ENCODE assay signal across 16 cellular contexts in the genomic region with DNA sequence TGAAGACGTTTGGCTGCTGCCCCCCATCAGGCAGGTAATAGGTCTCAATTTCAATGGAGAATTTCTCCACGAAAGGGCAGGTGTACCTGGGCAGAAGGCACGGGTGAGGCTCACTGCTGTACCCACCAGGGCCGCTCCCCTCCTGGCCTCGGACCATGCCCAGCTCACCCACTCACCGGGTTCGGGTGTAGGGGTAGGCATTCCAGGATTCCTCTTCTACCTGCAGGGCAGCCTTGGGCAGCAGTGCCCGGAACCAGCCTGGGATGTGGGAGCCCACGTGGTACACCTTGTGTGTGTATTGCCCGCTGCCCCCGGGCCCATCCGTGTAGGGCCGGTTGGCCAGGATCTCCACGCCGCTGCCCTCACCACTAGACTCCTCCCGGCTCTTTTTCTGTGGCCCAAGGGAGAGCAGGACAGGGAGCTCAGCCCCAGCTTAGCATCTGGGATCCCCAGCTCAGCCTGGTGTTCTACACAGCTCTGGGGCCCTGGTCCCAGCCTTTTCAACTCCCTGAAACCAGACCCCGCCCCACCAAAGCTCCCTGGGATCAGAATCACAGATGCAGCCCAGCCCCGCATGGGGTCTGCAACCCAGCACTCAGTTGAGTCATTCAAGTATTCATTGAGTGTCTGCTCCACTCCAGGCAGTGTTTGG. TPM values are rescaled to one million over a fixed set of nuclear protein-coding genes. Genes with fewer than 3 reads are reported as not detected.
DNase-seq lines count a peak whose midpoint lies in the region; ATAC-seq and TF ChIP-seq lines count a peak whose summit lies in the region.
"Had no signal": no experiment of that assay in that cellular context is flagged by ENCODE, and none has a peak within 500 bp of the region (broad histone marks: within the 10 kb centered on the region; RNA-seq: fewer than 3 reads in every experiment).

No MANE protein-coding gene starts in this region.

- peaks cover 39% of the 10 kb centered on the region for H3K4me1 Mint-ChIP-seq in activated CD4-positive, alpha-beta T cell treated with anti-CD3 and anti-CD28 coated beads, Interleukin-2, amount 10 ng/mL, durations not matched to agents 24 days and 14 days
- H3K4me1 Mint-ChIP-seq in IgD-negative memory B cell (peaks cover 18 to 28% (median 23%) of the 10 kb centered on the region in 3 donors), neural progenitor cell (peaks cover 23% of the 10 kb centered on the region)
- H3K4me1 Mint-ChIP-seq in central memory CD8-positive, alpha-beta T cell, result peaks cover 42% of the 10 kb centered on the region

- H3K27me3 ChIP-seq in neural progenitor cell, result peaks cover 11% of the 10 kb centered on the region
- H3K27me3 ChIP-seq: heart right ventricle, SJCRH30, testis had no signal

- H4K20me1 ChIP-seq in neural progenitor cell (ENCODE audit: low read depth), result peaks cover 48% of the 10 kb centered on the region

- intact Hi-C loops in activated CD4-positive, alpha-beta T cell treated with anti-CD3 and anti-CD28 coated beads, Interleukin-2, amount 10 ng/mL, durations not matched to agents 24 days and 14 days (cut with micrococcal nuclease), result no loop called here

- no peaks in the 10 kb centered on the region for H3K9me3 ChIP-seq in neural progenitor cell (ENCODE audit: low read depth)
- H3K9me3 ChIP-seq: heart right ventricle, mucosa of descending colon, SJCRH30, testis had no signal

- H3K9me3 Mint-ChIP-seq in activated CD4-positive, alpha-beta T cell treated with anti-CD3 and anti-CD28 coated beads, Interleukin-2, amount 10 ng/mL, durations not matched to agents 24 days and 14 days, result peaks cover 3% of the 10 kb centered on the region
- H3K9me3 Mint-ChIP-seq in IgD-negative memory B cell, result no peaks in the 10 kb centered on the region
- H3K9me3 Mint-ChIP-seq in central memory CD8-positive, alpha-beta T cell, result no peaks in the 10 kb centered on the region
- no peaks in the 10 kb centered on the region for H3K9me3 Mint-ChIP-seq in neural progenitor cell

- TF ChIP-seq CTCF in neural progenitor cell (IDR thresholded peaks at IDR 0.05) (no peak), omental fat pad (IDR thresholded peaks at IDR 0.05) (no peak)

- peaks cover 8% of the 10 kb centered on the region for H3K79me2 ChIP-seq in neural progenitor cell (ENCODE audit: low read depth)

- no peak overlapping the region for H3K9ac ChIP-seq in neural progenitor cell

- no peak overlapping the region for H2AFZ ChIP-seq in neural progenitor cell (replicated peaks)

- peaks cover 36% of the 10 kb centered on the region for H3F3A ChIP-seq in neural progenitor cell (ENCODE audit: low read depth)

- no peak overlapping the region for H3K4me2 ChIP-seq in neural progenitor cell

- no peaks in the 10 kb centered on the region for H3K36me3 ChIP-seq in neural progenitor cell
- H3K36me3 ChIP-seq: SJCRH30 had no signal

- H3K4me3 ChIP-seq in neural progenitor cell, result no peak overlapping the region
- H3K4me3 ChIP-seq: mucosa of descending colon, SJCRH30, testis had no signal

- no peak overlapping the region for H3K27ac ChIP-seq in neural progenitor cell
- H3K27ac ChIP-seq: heart right ventricle, SJCRH30, testis had no signal

- H3K36me3 Mint-ChIP-seq in activated CD4-positive, alpha-beta T cell treated with anti-CD3 and anti-CD28 coated beads, Interleukin-2, amount 10 ng/mL, durations not matched to agents 24 days and 14 days (ENCODE audit: low read depth), result peaks cover 45% of the 10 kb centered on the region
- H3K36me3 Mint-ChIP-seq in IgD-negative memory B cell (peaks cover 3% of the 10 kb centered on the region), neural progenitor cell (peaks cover 12% of the 10 kb centered on the region)
- peaks cover 57% of the 10 kb centered on the region for H3K36me3 Mint-ChIP-seq in central memory CD8-positive, alpha-beta T cell (ENCODE audit: insufficient read depth)

- H3K27ac Mint-ChIP-seq in activated CD4-positive, alpha-beta T cell treated with anti-CD3 and anti-CD28 coated beads, Interleukin-2, amount 10 ng/mL, durations not matched to agents 24 days and 14 days, result peak overlapping the region; percentile 59
- H3K27ac Mint-ChIP-seq in IgD-negative memory B cell, result peak overlapping the region in 2 of 3 donors; percentile 18 to 97
- peak overlapping the region; percentile 8 for H3K27ac Mint-ChIP-seq in central memory CD8-positive, alpha-beta T cell (ENCODE audit: low read depth)
- H3K27ac Mint-ChIP-seq in neural progenitor cell, result no peak overlapping the region

- H3K27me3 Mint-ChIP-seq in activated CD4-positive, alpha-beta T cell treated with anti-CD3 and anti-CD28 coated beads, Interleukin-2, amount 10 ng/mL, durations not matched to agents 24 days and 14 days, result no peaks in the 10 kb centered on the region
- no peaks in the 10 kb centered on the region for H3K27me3 Mint-ChIP-seq in IgD-negative memory B cell
- H3K27me3 Mint-ChIP-seq in central memory CD8-positive, alpha-beta T cell, result no peaks in the 10 kb centered on the region
- peaks cover 4% of the 10 kb centered on the region for H3K27me3 Mint-ChIP-seq in neural progenitor cell (ENCODE audit: insufficient read depth, low read depth)

- ATAC-seq in central memory CD8-positive, alpha-beta T cell (replicated peaks; ENCODE audit: extremely low read depth, poor library complexity, severe bottlenecking), result no peak
- ATAC-seq in omental fat pad (ENCODE audit: low FRiP score) (no peak), HG02571 (IDR thresholded peaks at IDR 0.05; ENCODE audit: unreplicated experiment) (no peak), HG03196 (IDR thresholded peaks at IDR 0.05; ENCODE audit: unreplicated experiment) (no peak)
- ATAC-seq: heart right ventricle, mucosa of descending colon had no signal

- H3K4me3 Mint-ChIP-seq in activated CD4-positive, alpha-beta T cell treated with anti-CD3 and anti-CD28 coated beads, Interleukin-2, amount 10 ng/mL, durations not matched to agents 24 days and 14 days, result peak overlapping the region; percentile 76
- H3K4me3 Mint-ChIP-seq in IgD-negative memory B cell (peak overlapping the region; percentile 77 to 95 (median 85)), neural progenitor cell (peak overlapping the region; percentile 75)
- peak overlapping the region; percentile 94 for H3K4me3 Mint-ChIP-seq in central memory CD8-positive, alpha-beta T cell

- peaks cover 22% of the 10 kb centered on the region for H3K4me1 ChIP-seq in neural progenitor cell
- H3K4me1 ChIP-seq: SJCRH30 had no signal

- peak; percentile 57 for DNase-seq in activated CD4-positive, alpha-beta T cell treated with anti-CD3 and anti-CD28 coated beads, Interleukin-2, amount 10 ng/mL, durations not matched to agents 24 days and 14 days
- DNase-seq in activated CD4-positive, alpha-beta T cell treated with anti-CD3 and anti-CD28 coated beads for 48 hours, result no peak
- no peak for DNase-seq in central memory CD8-positive, alpha-beta T cell (ENCODE audit: low spot score in 2 of 2)
- DNase-seq in neural progenitor cell (ENCODE audit: low spot score) (no peak), omental fat pad (ENCODE audit: low spot score) (no peak)
- DNase-seq: dorsolateral prefrontal cortex, heart right ventricle, SJCRH30, testis had no signal

RNA-seq across cellular contexts. Expression of a gene that starts 2.7 kb away (rescaled TPM):
- 126 and 128 TPM in 2 replicates for total RNA-seq in activated CD4-positive, alpha-beta T cell treated with anti-CD3 and anti-CD28 coated beads, Interleukin-2, amount 10 ng/mL, durations not matched to agents 24 days and 14 days
- 40.6 TPM for polyA plus RNA-seq in IgD-negative memory B cell
- total RNA-seq in neural progenitor cell (ENCODE audit: low replicate concordance), result 7.7 and 32.8 TPM in 2 replicates
- total RNA-seq in omental fat pad, result 10 to 100 TPM; 15.0 to 58.2 (median 26.6) TPM

RNA-seq across cellular contexts. Expression of a gene that starts 5.5 kb away (rescaled TPM):
- total RNA-seq in activated CD4-positive, alpha-beta T cell treated with anti-CD3 and anti-CD28 coated beads, Interleukin-2, amount 10 ng/mL, durations not matched to agents 24 days and 14 days, result 93.5 and 97.9 TPM in 2 replicates
- polyA plus RNA-seq in IgD-negative memory B cell, result 133 TPM
- total RNA-seq in neural progenitor cell (ENCODE audit: low replicate concordance), result 2.1 and 17.1 TPM in 2 replicates
- total RNA-seq in omental fat pad, result 10 to 100 TPM; 23.5 to 50.5 (median 34.7) TPM

RNA-seq across cellular contexts. Expression of a gene that starts 19.6 kb away (rescaled TPM):
- total RNA-seq in activated CD4-positive, alpha-beta T cell treated with anti-CD3 and anti-CD28 coated beads, Interleukin-2, amount 10 ng/mL, durations not matched to agents 24 days and 14 days, result 186 and 189 TPM in 2 replicates
- 158 TPM for polyA plus RNA-seq in IgD-negative memory B cell
- total RNA-seq in neural progenitor cell (ENCODE audit: low replicate concordance) (20.3 and 38.5 TPM in 2 replicates), omental fat pad (10 to 100 TPM; 51.2 to 67.5 (median 62.1) TPM)

RNA-seq across cellular contexts. Expression of a gene that starts 20.8 kb away (rescaled TPM):
- total RNA-seq in activated CD4-positive, alpha-beta T cell treated with anti-CD3 and anti-CD28 coated beads, Interleukin-2, amount 10 ng/mL, durations not matched to agents 24 days and 14 days, result not detected in 2 replicates
- not detected for polyA plus RNA-seq in IgD-negative memory B cell
- not detected in 2 replicates for total RNA-seq in neural progenitor cell (ENCODE audit: low replicate concordance)
- total RNA-seq in omental fat pad, result not detected
- total RNA-seq: dorsolateral prefrontal cortex, heart right ventricle, kidney, mucosa of descending colon, NCI-H460, renal cortical epithelial cell, SJCRH30, testis had no signal
- polyA plus RNA-seq: heart right ventricle had no signal

RNA-seq across cellular contexts. Expression of a gene that starts 33.4 kb away (rescaled TPM):
- total RNA-seq in activated CD4-positive, alpha-beta T cell treated with anti-CD3 and anti-CD28 coated beads, Interleukin-2, amount 10 ng/mL, durations not matched to agents 24 days and 14 days, result 56.8 and 58.3 TPM in 2 replicates
- polyA plus RNA-seq in IgD-negative memory B cell, result 272 TPM
- total RNA-seq in neural progenitor cell (ENCODE audit: low replicate concordance) (68.1 and 88.8 TPM in 2 replicates), omental fat pad (10 to 100 TPM; 33.6 to 56.6 (median 44.0) TPM)
